In the genomic region with DNA sequence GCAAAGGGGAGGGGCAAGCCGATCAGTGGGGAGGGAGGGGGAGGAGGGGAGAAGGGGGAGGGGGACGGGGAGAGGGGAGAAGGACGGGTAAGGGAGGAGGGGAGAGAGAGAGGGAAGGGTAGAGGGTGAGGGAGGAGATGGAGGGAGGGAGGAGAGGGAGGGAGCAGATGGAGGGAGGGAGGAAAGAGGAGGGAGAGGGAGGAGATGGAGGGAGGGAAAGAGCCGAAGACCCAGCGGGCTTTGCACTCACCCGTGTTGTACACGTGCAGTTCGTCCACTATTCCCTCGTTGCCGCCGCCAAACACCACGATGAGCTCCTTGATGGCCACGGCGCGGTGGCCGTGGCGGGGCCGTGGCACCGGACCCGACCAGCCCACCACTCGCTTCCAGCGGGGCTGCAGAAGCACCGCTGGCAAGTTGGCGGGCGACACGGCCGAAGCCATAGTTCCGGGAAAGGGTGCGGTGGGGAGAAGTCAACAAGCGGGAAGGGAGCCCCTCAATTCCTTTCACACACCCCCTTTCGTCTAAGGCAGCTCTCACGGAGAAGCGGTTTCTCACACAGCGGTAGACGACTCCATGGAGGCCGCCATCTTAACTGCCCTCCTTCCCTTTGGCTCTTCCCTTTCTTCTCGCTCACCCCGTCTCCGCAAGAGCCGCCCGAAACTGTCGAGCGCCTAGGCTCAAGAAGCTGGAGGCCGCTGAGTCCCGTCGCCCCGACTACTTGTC, we compare ENCODE assay signal across 7 cellular contexts. TPM values are rescaled to one million over a fixed set of nuclear protein-coding genes. Genes with fewer than 3 reads are reported as not detected.
A peak's percentile ranks its signal among the peaks of the same experiment; 100 is the strongest.
DNase-seq lines count a peak whose midpoint lies in the region; ATAC-seq and TF ChIP-seq lines count a peak whose summit lies in the region.

No MANE protein-coding gene starts in this region.

- TF ChIP-seq CTCF in heart right ventricle (IDR thresholded peaks at IDR 0.05), result no peak

- H3K27ac Mint-ChIP-seq in activated naive CD8-positive, alpha-beta T cell treated with anti-CD3 and anti-CD28 coated beads, Interleukin-2, amount 50 U/mL, for 24 hours, result peak overlapping the region; percentile 100

- H3K4me1 ChIP-seq in heart right ventricle, result peaks cover 8 to 66% (median 56%) of the 10 kb centered on the region in 9 donors

- peak; percentile 6 for ATAC-seq in HG02571 (IDR thresholded peaks at IDR 0.05; ENCODE audit: unreplicated experiment)
- no peak for ATAC-seq in activated naive CD8-positive, alpha-beta T cell treated with anti-CD3 and anti-CD28 coated beads, Interleukin-2, amount 50 U/mL, for 24 hours
- ATAC-seq in heart right ventricle, result peak; percentile 5 to 38 (median 24)

- no peaks in the 10 kb centered on the region for H3K9me3 Mint-ChIP-seq in activated naive CD8-positive, alpha-beta T cell treated with anti-CD3 and anti-CD28 coated beads, Interleukin-2, amount 50 U/mL, for 24 hours

- no peaks in the 10 kb centered on the region for H3K36me3 ChIP-seq in heart right ventricle

- H3K9me3 ChIP-seq in heart right ventricle, result no peaks in the 10 kb centered on the region

- peak; percentile 30 for DNase-seq in GM04504 (ENCODE audit: low read depth)
- peak; percentile 24 for DNase-seq in NCI-H446 treated with DMSO at 0.1 percent for 48 hours (lab: John Stamatoyannopoulos, UW)
- no peak for DNase-seq in activated naive CD8-positive, alpha-beta T cell treated with anti-CD3 and anti-CD28 coated beads, Interleukin-2, amount 50 U/mL, for 24 hours
- DNase-seq in heart right ventricle, result peak in 1 of 2 donors; percentile 47
- DNase-seq in posterior vena cava (ENCODE audit: low spot score), result peak; percentile 82
- DNase-seq in pons (ENCODE audit: low spot score), result no peak

- H3K4me3 Mint-ChIP-seq in activated naive CD8-positive, alpha-beta T cell treated with anti-CD3 and anti-CD28 coated beads, Interleukin-2, amount 50 U/mL, for 24 hours, result peak overlapping the region; percentile 99

- peaks cover 0 to 24% (median 0%) of the 10 kb centered on the region in 7 donors for H3K27me3 ChIP-seq in heart right ventricle

- peaks cover 45% of the 10 kb centered on the region for H3K4me1 Mint-ChIP-seq in activated naive CD8-positive, alpha-beta T cell treated with anti-CD3 and anti-CD28 coated beads, Interleukin-2, amount 50 U/mL, for 24 hours

- peak overlapping the region; percentile 93 to 100 (median 100) for H3K27ac ChIP-seq in heart right ventricle

- H3K27me3 Mint-ChIP-seq in activated naive CD8-positive, alpha-beta T cell treated with anti-CD3 and anti-CD28 coated beads, Interleukin-2, amount 50 U/mL, for 24 hours, result no peaks in the 10 kb centered on the region

- H3K36me3 Mint-ChIP-seq in activated naive CD8-positive, alpha-beta T cell treated with anti-CD3 and anti-CD28 coated beads, Interleukin-2, amount 50 U/mL, for 24 hours (ENCODE audit: low read depth), result peaks cover 21% of the 10 kb centered on the region

- peak overlapping the region; percentile 47 to 92 (median 83) for H3K4me3 ChIP-seq in heart right ventricle

- intact Hi-C loops in heart right ventricle (cut with DNase I) (no loop called here), posterior vena cava (cut with DNase I) (no loop called here)

- WGBS in heart right ventricle, 2 donors, result 0% methylated on average over 32 to 46 of the region's 47 CpGs

RNA-seq across cellular contexts. Expression of gene HCFC1, which starts 1.1 kb away (rescaled TPM):
- total RNA-seq in heart right ventricle (10 to 100 TPM; 26.5 to 41.6 (median 31.7) TPM), posterior vena cava (10 to 100 TPM; 36.9 to 44.6 TPM)
- polyA plus RNA-seq in heart right ventricle, result 10 to 100 TPM; 12.3 to 13.9 TPM

RNA-seq across cellular contexts. Expression of gene TMEM187, which starts 2.0 kb away (rescaled TPM):
- 10 to 100 TPM in 3 of 10 donors, 1 to 10 TPM in 7; 4.8 to 13.2 (median 8.0) TPM for total RNA-seq in heart right ventricle
- 1 to 10 TPM; 3.4 to 7.2 TPM for polyA plus RNA-seq in heart right ventricle
- 1 to 10 TPM; 6.9 to 9.3 TPM for total RNA-seq in posterior vena cava

RNA-seq across cellular contexts. Expression of gene RENBP, which starts 26.1 kb away (rescaled TPM):
- total RNA-seq in heart right ventricle, result 10 to 100 TPM in 4 of 10 donors, 1 to 10 TPM in 6; 7.0 to 17.0 (median 9.6) TPM
- polyA plus RNA-seq in heart right ventricle, result 10 to 100 TPM in 1 of 2 donors, 1 to 10 TPM in 1; 6.0 to 16.6 TPM
- total RNA-seq in posterior vena cava, result 10 to 100 TPM; 11.4 to 17.6 TPM

RNA-seq across cellular contexts. Expression of gene NAA10, which starts 35.7 kb away (rescaled TPM):
- total RNA-seq in heart right ventricle (10 to 100 TPM; 46.9 to 88.9 (median 54.5) TPM), posterior vena cava (10 to 100 TPM; 69.4 to 75.4 TPM)
- 100 to 1,000 TPM; 151 to 228 TPM for polyA plus RNA-seq in heart right ventricle

RNA-seq across cellular contexts. Expression of gene ARHGAP4, which starts 44.5 kb away (rescaled TPM):
- total RNA-seq in heart right ventricle (10 to 100 TPM in 4 of 10 donors, 1 to 10 TPM in 6; 5.5 to 25.3 (median 8.2) TPM), posterior vena cava (10 to 100 TPM; 36.3 to 47.1 TPM)
- polyA plus RNA-seq in heart right ventricle, result 10 to 100 TPM; 19.1 to 65.5 TPM

Comparison
In these comparisons a context has a peak if more than half of its experiments do, and no peak if none do; other contexts are left out.
1. DNase-seq: peak in GM04504 (single experiment), NCI-H446 treated with DMSO at 0.1 percent for 48 hours (single experiment) and posterior vena cava (single experiment); none in activated naive CD8-positive, alpha-beta T cell treated with anti-CD3 and anti-CD28 coated beads, Interleukin-2, amount 50 U/mL, for 24 hours (single experiment) and pons (single experiment).